ENCODE assay signal across 8 cellular contexts in the genomic region with DNA sequence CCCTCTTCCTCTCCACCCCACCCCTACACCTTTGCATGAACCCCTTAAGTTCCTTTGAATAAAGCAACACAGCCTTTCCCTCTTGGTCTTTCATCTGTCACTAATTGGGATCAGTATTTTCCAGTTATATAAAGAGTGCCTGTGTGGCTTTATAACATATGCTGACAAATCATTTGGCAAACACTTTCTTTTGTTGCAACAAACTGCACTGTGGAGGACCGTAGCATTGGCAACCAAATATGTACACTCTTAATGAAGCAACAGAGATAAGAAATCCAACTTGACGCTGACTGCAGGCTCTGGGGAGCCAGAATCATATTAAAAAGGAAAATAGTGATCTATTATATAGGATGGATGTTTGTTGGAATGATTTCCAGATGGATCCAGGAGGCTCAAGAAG.
A peak's percentile ranks its signal among the peaks of the same experiment; 100 is the strongest.
DNase-seq lines count a peak whose midpoint lies in the region; ATAC-seq, FAIRE-seq and TF ChIP-seq lines count a peak whose summit lies in the region.
"Had no signal": no experiment of that assay in that cellular context is flagged by ENCODE, and none has a peak within 500 bp of the region (broad histone marks: within the 10 kb centered on the region; RNA-seq: fewer than 3 reads in every experiment).

No MANE protein-coding gene starts in this region.

- peak overlapping the region; percentile 94 for H2BK120ac ChIP-seq in IMR-90 (ENCODE audit: low read depth, low read length)

- H4K8ac ChIP-seq in IMR-90 (ENCODE audit: low read depth in 2 of 2, low read length in 2 of 2): peak overlapping the region; percentile 81 to 95

- H4K91ac ChIP-seq in IMR-90 (ENCODE audit: insufficient read depth, low read depth, low read length): peak overlapping the region; percentile 89

- POLR2A ChIA-PET in IMR-90 (lab: Charles Lee; ENCODE audit: unreplicated experiment): interaction anchor here (0.5 kb wide), 1 partner anchor 193 kb away, joined by 4 read pairs; no protein-coding TSS in a partner anchor
- POLR2A ChIA-PET in activated CD4-positive, alpha-beta T cell treated with anti-CD3 and anti-CD28 coated beads, Interleukin-2, amount 10 ng/mL, durations not matched to agents 7 days and 5 days (lab: Charles Lee): no interaction called here

- ATAC-seq in IMR-90 (ENCODE audit: low read depth) (peak; percentile 4), body of pancreas (peak; percentile 82)

- no peak for TF ChIP-seq CTCF in IMR-90 (conservative IDR thresholded peaks at IDR 0.05; ENCODE audit: low read depth, low read length)
- no peak for TF ChIP-seq CTCF in body of pancreas (IDR thresholded peaks at IDR 0.05)
- TF ChIP-seq CTCF in testis (IDR thresholded peaks at IDR 0.05): no peak

- DNase-seq in IMR-90 (peak; percentile 89), body of pancreas (peak in 3 of 4 donors; percentile 36 to 55 (median 38)), left kidney (ENCODE audit: low read depth, low spot score) (peak; percentile 46), testis (peak; percentile 45), NCI-H82 treated with DMSO at 0.1 percent for 48 hours (lab: John Stamatoyannopoulos, UW; ENCODE audit: unreplicated experiment) (no peak), GM19239 (ENCODE audit: insufficient read length, low spot score) (no peak)
- no peak for DNase-seq in activated CD4-positive, alpha-beta T cell treated with anti-CD3 and anti-CD28 coated beads, Interleukin-2, amount 10 ng/mL, durations not matched to agents 7 days and 5 days
- DNase-seq: NCI-H1930 had no signal

- no peak overlapping the region; the same call in 1 of the 2 replicates for H3K9ac ChIP-seq in IMR-90 (ENCODE audit: low read depth, low read length)

- peak overlapping the region; percentile 93 for H3K56ac ChIP-seq in IMR-90 (ENCODE audit: extremely low read depth, insufficient read depth, low read length)

- H3K36me3 Mint-ChIP-seq in activated CD4-positive, alpha-beta T cell treated with anti-CD3 and anti-CD28 coated beads, Interleukin-2, amount 10 ng/mL, durations not matched to agents 7 days and 5 days (ENCODE audit: low read depth): no peaks in the 10 kb centered on the region

- peak overlapping the region; percentile 88; the same call in 1 of the 2 replicates for H4K5ac ChIP-seq in IMR-90 (ENCODE audit: low read depth, low read length)

- H2BK15ac ChIP-seq in IMR-90 (ENCODE audit: low read depth, low read length): peak overlapping the region; percentile 75

- no peak for FAIRE-seq in GM19239 (lab: Jason Lieb, UNC)

- H3K27ac ChIP-seq in IMR-90 (ENCODE audit: insufficient read depth, low read length) (peak overlapping the region; percentile 77), body of pancreas (peak overlapping the region in 1 of 4 donors; percentile 18), testis (no peak overlapping the region)

- peak overlapping the region; percentile 99; the same call in 1 of the 2 replicates for H3K18ac ChIP-seq in IMR-90 (ENCODE audit: low read depth, low read length)

- peaks cover 23% of the 10 kb centered on the region for H3K9me1 ChIP-seq in IMR-90 (ENCODE audit: insufficient read depth, low read length)

- H2BK20ac ChIP-seq in IMR-90 (ENCODE audit: low read depth, low read length): peak overlapping the region; percentile 91

- H3K4ac ChIP-seq in IMR-90 (ENCODE audit: low read depth, low read length): peak overlapping the region; percentile 93

- H3K27me3 ChIP-seq in IMR-90 (ENCODE audit: control insufficient read depth, insufficient read depth, low read length): no peaks in the 10 kb centered on the region
- no peaks in the 10 kb centered on the region for H3K27me3 ChIP-seq in body of pancreas
- H3K27me3 ChIP-seq in testis: no peaks in the 10 kb centered on the region

- in situ Hi-C loops in IMR-90 (cut with MboI; ENCODE audit: low sequenced_read_pairs): no loop called here

- no peak overlapping the region for H2AFZ ChIP-seq in IMR-90 (replicated peaks; ENCODE audit: low read length, poor library complexity)

- H3K4me1 ChIP-seq in IMR-90 (ENCODE audit: control insufficient read depth, insufficient read depth, low read length) (peaks cover 30% of the 10 kb centered on the region), body of pancreas (peaks cover 12% of the 10 kb centered on the region), testis (peaks cover 30% of the 10 kb centered on the region)

- H2AK9ac ChIP-seq in IMR-90 (replicated peaks; ENCODE audit: low read depth, low read length, poor library complexity): peak overlapping the region; percentile 66

- no peak overlapping the region for H3K4me3 Mint-ChIP-seq in activated CD4-positive, alpha-beta T cell treated with anti-CD3 and anti-CD28 coated beads, Interleukin-2, amount 10 ng/mL, durations not matched to agents 7 days and 5 days

- no peak overlapping the region for H3K27ac Mint-ChIP-seq in activated CD4-positive, alpha-beta T cell treated with anti-CD3 and anti-CD28 coated beads, Interleukin-2, amount 10 ng/mL, durations not matched to agents 7 days and 5 days

- H3K23ac ChIP-seq in IMR-90 (ENCODE audit: low read depth, low read length): peak overlapping the region; percentile 91

- intact Hi-C loops in IMR-90 (cut with micrococcal nuclease): loop anchor here (2.0 kb wide), 1 partner anchor 79 kb away; no protein-coding TSS in a partner anchor
- intact Hi-C loops in body of pancreas (cut with DNase I): no loop called here
- intact Hi-C loops in testis (cut with DNase I; ENCODE audit: low total_unique reads): no loop called here

- no peaks in the 10 kb centered on the region for H3K9me3 Mint-ChIP-seq in activated CD4-positive, alpha-beta T cell treated with anti-CD3 and anti-CD28 coated beads, Interleukin-2, amount 10 ng/mL, durations not matched to agents 7 days and 5 days

- peaks cover 4% of the 10 kb centered on the region for H3K4me1 Mint-ChIP-seq in activated CD4-positive, alpha-beta T cell treated with anti-CD3 and anti-CD28 coated beads, Interleukin-2, amount 10 ng/mL, durations not matched to agents 7 days and 5 days

- H4K20me1 ChIP-seq in IMR-90 (ENCODE audit: insufficient read depth, low read length): no peaks in the 10 kb centered on the region

- peak overlapping the region; percentile 77 for H3K14ac ChIP-seq in IMR-90 (replicated peaks; ENCODE audit: low read depth, low read length)

- H3K4me2 ChIP-seq in IMR-90 (ENCODE audit: low read depth, low read length): peak overlapping the region; percentile 69

- no TSS peak for BruUV-seq in IMR-90 (replicated peaks; lab: Mats Ljungman, UMichigan)

- peak overlapping the region; percentile 27 for H2AK5ac ChIP-seq in IMR-90 (ENCODE audit: low read depth, low read length)

- CTCF ChIA-PET in IMR-90 (lab: Yijun Ruan, JAX): no interaction called here
- CTCF ChIA-PET in activated CD4-positive, alpha-beta T cell treated with anti-CD3 and anti-CD28 coated beads, Interleukin-2, amount 10 ng/mL, durations not matched to agents 7 days and 5 days (lab: Charles Lee): no interaction called here

- no peak for TF ChIP-seq RAD21 in IMR-90 (IDR thresholded peaks at IDR 0.05; ENCODE audit: low read length)

- no peaks in the 10 kb centered on the region for H3K9me3 ChIP-seq in IMR-90 (ENCODE audit: control insufficient read depth, insufficient read depth, low read length)
- no peaks in the 10 kb centered on the region for H3K9me3 ChIP-seq in body of pancreas
- no peaks in the 10 kb centered on the region for H3K9me3 ChIP-seq in testis

- dilution Hi-C loops in IMR-90 (cut with HindIII; ENCODE audit: low sequenced_read_pairs, unreplicated experiment): no loop called here

- H3K27me3 Mint-ChIP-seq in activated CD4-positive, alpha-beta T cell treated with anti-CD3 and anti-CD28 coated beads, Interleukin-2, amount 10 ng/mL, durations not matched to agents 7 days and 5 days: peaks cover 7% of the 10 kb centered on the region

- H3K36me3 ChIP-seq in IMR-90 (ENCODE audit: control insufficient read depth, insufficient read depth, low read length) (no peaks in the 10 kb centered on the region), body of pancreas (replicated peaks in 1 of 2; ENCODE audit: insufficient read depth in 1 of 2, low read depth in 2 of 2) (no peaks in the 10 kb centered on the region), testis (ENCODE audit: low read depth, missing control alignments) (no peaks in the 10 kb centered on the region)

- H3K4me3 ChIP-seq in IMR-90 (ENCODE audit: insufficient read depth, low read depth, low read length): no peak overlapping the region
- H3K4me3 ChIP-seq in body of pancreas: no peak overlapping the region
- H3K4me3 ChIP-seq in testis: no peak overlapping the region

- TF ChIP-seq POLR2A in IMR-90 (IDR thresholded peaks at IDR 0.05; ENCODE audit: low read depth, low read length) (no peak), body of pancreas (IDR thresholded peaks at IDR 0.05) (no peak), testis (IDR thresholded peaks at IDR 0.05) (no peak)

- peaks cover 0 to 38% of the 10 kb centered on the region in 2 experiments; a peak in 2 of 4 replicates for H3K79me1 ChIP-seq in IMR-90 (ENCODE audit: low read depth in 1 of 2, low read length in 2 of 2)

- WGBS in IMR-90 (ENCODE audit: extremely low coverage in 2 of 2, insufficient read length in 1 of 2), 2 experiments: no CpG with 5 or more reads among the region's 2 CpGs
- 7 to 16% methylated on average over 2 of the region's 2 CpGs for WGBS in body of pancreas, 2 donors
- WGBS in testis, 2 donors: 37 to 48% methylated on average over 2 of the region's 2 CpGs

- H2BK5ac ChIP-seq in IMR-90 (ENCODE audit: low read depth, low read length, poor library complexity, severe bottlenecking): peak overlapping the region; percentile 98

TF ChIP-seq in IMR-90, 13 proteins besides CTCF, POLR2A, EP300 and RAD21 (continues in another document):
- 0 out of 2 replicates have a peak, but pooled peaks have one; percentile 4 for TF ChIP-seq MAZ (IDR thresholded peaks at IDR 0.05; ENCODE audit: borderline replicate concordance, low read depth, low read length)
- TF ChIP-seq CHD1 (IDR thresholded peaks at IDR 0.05; ENCODE audit: low read depth, low read length): no peak
- 0 out of 2 replicates have a peak, but pooled peaks have one; percentile 17 for TF ChIP-seq MXI1 (IDR thresholded peaks at IDR 0.05; ENCODE audit: borderline replicate concordance, low read depth, low read length)
- TF ChIP-seq, protein P1, sequence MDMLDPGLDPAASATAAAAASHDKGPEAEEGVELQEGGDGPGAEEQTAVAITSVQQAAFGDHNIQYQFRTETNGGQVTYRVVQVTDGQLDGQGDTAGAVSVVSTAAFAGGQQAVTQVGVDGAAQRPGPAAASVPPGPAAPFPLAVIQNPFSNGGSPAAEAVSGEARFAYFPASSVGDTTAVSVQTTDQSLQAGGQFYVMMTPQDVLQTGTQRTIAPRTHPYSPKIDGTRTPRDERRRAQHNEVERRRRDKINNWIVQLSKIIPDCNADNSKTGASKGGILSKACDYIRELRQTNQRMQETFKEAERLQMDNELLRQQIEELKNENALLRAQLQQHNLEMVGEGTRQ (IDR thresholded peaks at IDR 0.05; ENCODE audit: low read depth, low read length): no peak
- TF ChIP-seq NFE2L2 (IDR thresholded peaks at IDR 0.05; ENCODE audit: low read depth, low read length): no peak; the same call in 1 of the 2 replicates
- peak; percentile 96 for TF ChIP-seq CEBPB (IDR thresholded peaks at IDR 0.05; ENCODE audit: low read depth, low read length)

Comparison
In these comparisons a context has a peak if more than half of its experiments do, and no peak if none do; other contexts are left out.
1. DNase-seq: peak in IMR-90 (single experiment), body of pancreas (3 of 4), left kidney (single experiment) and testis (single experiment); none in NCI-H82 treated with DMSO at 0.1 percent for 48 hours (single experiment), GM19239 (single experiment) and activated CD4-positive, alpha-beta T cell treated with anti-CD3 and anti-CD28 coated beads, Interleukin-2, amount 10 ng/mL, durations not matched to agents 7 days and 5 days (single experiment).